1 cellular context compared by ENCODE assay signal in the genomic region with DNA sequence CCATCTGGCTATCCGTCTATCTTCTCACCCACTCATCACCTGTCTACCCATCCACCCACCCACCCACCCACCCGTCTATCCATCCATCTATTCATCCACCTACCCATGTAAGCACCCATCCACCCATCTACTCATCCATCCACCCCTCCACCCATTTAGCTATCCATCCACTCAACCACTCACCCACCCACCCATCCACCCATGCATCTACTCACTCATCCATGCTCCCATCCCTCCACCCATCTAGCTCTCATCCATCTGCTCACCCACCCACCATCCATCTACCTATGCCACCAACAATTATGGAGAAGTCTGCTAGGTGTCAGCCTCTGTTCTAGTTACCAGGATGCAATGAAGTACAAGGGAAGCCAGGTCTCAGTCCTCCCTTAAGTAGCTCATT.
TF ChIP-seq lines count a peak whose summit lies in the region.

No MANE protein-coding gene starts in this region.

TF ChIP-seq in IMR-90, 13 proteins besides CTCF, POLR2A, EP300 and RAD21 (continued from another document):
- TF ChIP-seq, protein P1, sequence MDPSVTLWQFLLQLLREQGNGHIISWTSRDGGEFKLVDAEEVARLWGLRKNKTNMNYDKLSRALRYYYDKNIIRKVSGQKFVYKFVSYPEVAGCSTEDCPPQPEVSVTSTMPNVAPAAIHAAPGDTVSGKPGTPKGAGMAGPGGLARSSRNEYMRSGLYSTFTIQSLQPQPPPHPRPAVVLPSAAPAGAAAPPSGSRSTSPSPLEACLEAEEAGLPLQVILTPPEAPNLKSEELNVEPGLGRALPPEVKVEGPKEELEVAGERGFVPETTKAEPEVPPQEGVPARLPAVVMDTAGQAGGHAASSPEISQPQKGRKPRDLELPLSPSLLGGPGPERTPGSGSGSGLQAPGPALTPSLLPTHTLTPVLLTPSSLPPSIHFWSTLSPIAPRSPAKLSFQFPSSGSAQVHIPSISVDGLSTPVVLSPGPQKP (IDR thresholded peaks at IDR 0.05; ENCODE audit: borderline replicate concordance, low read depth, low read length) = no peak
- no peak for TF ChIP-seq CHD1 (IDR thresholded peaks at IDR 0.05; ENCODE audit: low read depth, low read length)
- no peak for TF ChIP-seq CEBPB (IDR thresholded peaks at IDR 0.05; ENCODE audit: low read depth, low read length)
- TF ChIP-seq MAZ (IDR thresholded peaks at IDR 0.05; ENCODE audit: borderline replicate concordance, low read depth, low read length) = no peak
- no peak for TF ChIP-seq SMC3 (IDR thresholded peaks at IDR 0.05; ENCODE audit: low read depth, low read length)
